1 cellular context compared by ENCODE assay signal in genomic region chr6:129084406-129084805, GRCh38.
TF ChIP-seq lines count a peak whose summit lies in the region.

No MANE protein-coding gene starts in this region.

TF ChIP-seq in GM23338, 12 proteins besides CTCF, POLR2A, EP300 and RAD21 (continued from another document):
- TF ChIP-seq, protein P1, sequence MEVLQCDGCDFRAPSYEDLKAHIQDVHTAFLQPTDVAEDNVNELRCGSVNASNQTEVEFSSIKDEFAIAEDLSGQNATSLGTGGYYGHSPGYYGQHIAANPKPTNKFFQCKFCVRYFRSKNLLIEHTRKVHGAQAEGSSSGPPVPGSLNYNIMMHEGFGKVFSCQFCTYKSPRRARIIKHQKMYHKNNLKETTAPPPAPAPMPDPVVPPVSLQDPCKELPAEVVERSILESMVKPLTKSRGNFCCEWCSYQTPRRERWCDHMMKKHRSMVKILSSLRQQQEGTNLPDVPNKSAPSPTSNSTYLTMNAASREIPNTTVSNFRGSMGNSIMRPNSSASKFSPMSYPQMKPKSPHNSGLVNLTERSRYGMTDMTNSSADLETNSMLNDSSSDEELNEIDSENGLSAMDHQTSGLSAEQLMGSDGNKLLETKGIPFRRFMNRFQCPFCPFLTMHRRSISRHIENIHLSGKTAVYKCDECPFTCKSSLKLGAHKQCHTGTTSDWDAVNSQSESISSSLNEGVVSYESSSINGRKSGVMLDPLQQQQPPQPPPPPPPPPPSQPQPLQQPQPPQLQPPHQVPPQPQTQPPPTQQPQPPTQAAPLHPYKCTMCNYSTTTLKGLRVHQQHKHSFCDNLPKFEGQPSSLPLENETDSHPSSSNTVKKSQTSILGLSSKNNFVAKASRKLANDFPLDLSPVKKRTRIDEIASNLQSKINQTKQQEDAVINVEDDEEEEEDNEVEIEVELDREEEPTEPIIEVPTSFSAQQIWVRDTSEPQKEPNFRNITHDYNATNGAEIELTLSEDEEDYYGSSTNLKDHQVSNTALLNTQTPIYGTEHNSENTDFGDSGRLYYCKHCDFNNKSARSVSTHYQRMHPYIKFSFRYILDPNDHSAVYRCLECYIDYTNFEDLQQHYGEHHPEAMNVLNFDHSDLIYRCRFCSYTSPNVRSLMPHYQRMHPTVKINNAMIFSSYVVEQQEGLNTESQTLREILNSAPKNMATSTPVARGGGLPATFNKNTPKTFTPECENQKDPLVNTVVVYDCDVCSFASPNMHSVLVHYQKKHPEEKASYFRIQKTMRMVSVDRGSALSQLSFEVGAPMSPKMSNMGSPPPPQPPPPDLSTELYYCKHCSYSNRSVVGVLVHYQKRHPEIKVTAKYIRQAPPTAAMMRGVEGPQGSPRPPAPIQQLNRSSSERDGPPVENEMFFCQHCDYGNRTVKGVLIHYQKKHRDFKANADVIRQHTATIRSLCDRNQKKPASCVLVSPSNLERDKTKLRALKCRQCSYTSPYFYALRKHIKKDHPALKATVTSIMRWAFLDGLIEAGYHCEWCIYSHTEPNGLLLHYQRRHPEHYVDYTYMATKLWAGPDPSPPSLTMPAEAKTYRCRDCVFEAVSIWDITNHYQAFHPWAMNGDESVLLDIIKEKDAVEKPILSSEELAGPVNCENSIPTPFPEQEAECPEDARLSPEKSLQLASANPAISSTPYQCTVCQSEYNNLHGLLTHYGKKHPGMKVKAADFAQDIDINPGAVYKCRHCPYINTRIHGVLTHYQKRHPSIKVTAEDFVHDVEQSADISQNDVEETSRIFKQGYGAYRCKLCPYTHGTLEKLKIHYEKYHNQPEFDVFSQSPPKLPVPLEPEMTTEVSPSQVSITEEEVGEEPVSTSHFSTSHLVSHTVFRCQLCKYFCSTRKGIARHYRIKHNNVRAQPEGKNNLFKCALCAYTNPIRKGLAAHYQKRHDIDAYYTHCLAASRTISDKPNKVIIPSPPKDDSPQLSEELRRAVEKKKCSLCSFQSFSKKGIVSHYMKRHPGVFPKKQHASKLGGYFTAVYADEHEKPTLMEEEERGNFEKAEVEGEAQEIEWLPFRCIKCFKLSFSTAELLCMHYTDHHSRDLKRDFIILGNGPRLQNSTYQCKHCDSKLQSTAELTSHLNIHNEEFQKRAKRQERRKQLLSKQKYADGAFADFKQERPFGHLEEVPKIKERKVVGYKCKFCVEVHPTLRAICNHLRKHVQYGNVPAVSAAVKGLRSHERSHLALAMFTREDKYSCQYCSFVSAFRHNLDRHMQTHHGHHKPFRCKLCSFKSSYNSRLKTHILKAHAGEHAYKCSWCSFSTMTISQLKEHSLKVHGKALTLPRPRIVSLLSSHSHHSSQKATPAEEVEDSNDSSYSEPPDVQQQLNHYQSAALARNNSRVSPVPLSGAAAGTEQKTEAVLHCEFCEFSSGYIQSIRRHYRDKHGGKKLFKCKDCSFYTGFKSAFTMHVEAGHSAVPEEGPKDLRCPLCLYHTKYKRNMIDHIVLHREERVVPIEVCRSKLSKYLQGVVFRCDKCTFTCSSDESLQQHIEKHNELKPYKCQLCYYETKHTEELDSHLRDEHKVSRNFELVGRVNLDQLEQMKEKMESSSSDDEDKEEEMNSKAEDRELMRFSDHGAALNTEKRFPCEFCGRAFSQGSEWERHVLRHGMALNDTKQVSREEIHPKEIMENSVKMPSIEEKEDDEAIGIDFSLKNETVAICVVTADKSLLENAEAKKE (CRISPR knock-in tag; IDR thresholded peaks at IDR 0.05): no peak
- TF ChIP-seq ZNF331 (CRISPR knock-in tag; IDR thresholded peaks at IDR 0.05; ENCODE audit: low read depth) (no peak), POLR2AphosphoS5 (IDR thresholded peaks at IDR 0.05; ENCODE audit: low read depth) (no peak), JUNB (IDR thresholded peaks at IDR 0.05; ENCODE audit: unreplicated experiment) (no peak), EZH2phosphoT487 (IDR thresholded peaks at IDR 0.05; ENCODE audit: unreplicated experiment) (no peak), CREB1 (CRISPR knock-in tag; IDR thresholded peaks at IDR 0.05; ENCODE audit: low read depth) (no peak)
- TF ChIP-seq, protein P2, sequence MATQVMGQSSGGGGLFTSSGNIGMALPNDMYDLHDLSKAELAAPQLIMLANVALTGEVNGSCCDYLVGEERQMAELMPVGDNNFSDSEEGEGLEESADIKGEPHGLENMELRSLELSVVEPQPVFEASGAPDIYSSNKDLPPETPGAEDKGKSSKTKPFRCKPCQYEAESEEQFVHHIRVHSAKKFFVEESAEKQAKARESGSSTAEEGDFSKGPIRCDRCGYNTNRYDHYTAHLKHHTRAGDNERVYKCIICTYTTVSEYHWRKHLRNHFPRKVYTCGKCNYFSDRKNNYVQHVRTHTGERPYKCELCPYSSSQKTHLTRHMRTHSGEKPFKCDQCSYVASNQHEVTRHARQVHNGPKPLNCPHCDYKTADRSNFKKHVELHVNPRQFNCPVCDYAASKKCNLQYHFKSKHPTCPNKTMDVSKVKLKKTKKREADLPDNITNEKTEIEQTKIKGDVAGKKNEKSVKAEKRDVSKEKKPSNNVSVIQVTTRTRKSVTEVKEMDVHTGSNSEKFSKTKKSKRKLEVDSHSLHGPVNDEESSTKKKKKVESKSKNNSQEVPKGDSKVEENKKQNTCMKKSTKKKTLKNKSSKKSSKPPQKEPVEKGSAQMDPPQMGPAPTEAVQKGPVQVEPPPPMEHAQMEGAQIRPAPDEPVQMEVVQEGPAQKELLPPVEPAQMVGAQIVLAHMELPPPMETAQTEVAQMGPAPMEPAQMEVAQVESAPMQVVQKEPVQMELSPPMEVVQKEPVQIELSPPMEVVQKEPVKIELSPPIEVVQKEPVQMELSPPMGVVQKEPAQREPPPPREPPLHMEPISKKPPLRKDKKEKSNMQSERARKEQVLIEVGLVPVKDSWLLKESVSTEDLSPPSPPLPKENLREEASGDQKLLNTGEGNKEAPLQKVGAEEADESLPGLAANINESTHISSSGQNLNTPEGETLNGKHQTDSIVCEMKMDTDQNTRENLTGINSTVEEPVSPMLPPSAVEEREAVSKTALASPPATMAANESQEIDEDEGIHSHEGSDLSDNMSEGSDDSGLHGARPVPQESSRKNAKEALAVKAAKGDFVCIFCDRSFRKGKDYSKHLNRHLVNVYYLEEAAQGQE (IDR thresholded peaks at IDR 0.05; ENCODE audit: unreplicated experiment): no peak
TF ChIP-seq in GM23338: peak in this region for 0.
